In genomic region chr1:46340404-46341221, GRCh38 we compare ENCODE assay signal across 8 cellular contexts. TPM values are rescaled to one million over a fixed set of nuclear protein-coding genes. Genes with fewer than 3 reads are reported as not detected.
DNase-seq lines count a peak whose midpoint lies in the region; ATAC-seq and TF ChIP-seq lines count a peak whose summit lies in the region.

NSUN4 (plus strand) TSS chr1:46340807; CDS start chr1:46340827, 20 bp downstream.

- H3K9ac ChIP-seq in adipocyte (ENCODE audit: low read length) (peak within 1 kb of the TSS; percentile 86), trophoblast cell (ENCODE audit: low read length) (peak within 1 kb of the TSS; percentile 99)

- peaks cover 14% of the 10 kb centered on the region for H3K79me1 ChIP-seq in trophoblast cell (ENCODE audit: low read length)

- TF ChIP-seq CTCF in GM12865 (IDR thresholded peaks at IDR 0.05; ENCODE audit: insufficient read depth, low read depth, low read length, missing control alignments) (peak; percentile 88), cardiac muscle cell (IDR thresholded peaks at IDR 0.05; ENCODE audit: low read depth, low read length) (peak; percentile 79), transverse colon (IDR thresholded peaks at IDR 0.05) (peak; percentile 48 to 83 (median 62))

- WGBS in trophoblast cell (ENCODE audit: extremely low coverage, insufficient coverage, insufficient read length): no CpG with 5 or more reads among the region's 53 CpGs
- WGBS in transverse colon (ENCODE audit: low coverage in 1 of 2), 2 donors: 0 to 1% methylated on average over 5 to 53 of the region's 53 CpGs

- H3K4me1 ChIP-seq in adipocyte (ENCODE audit: control insufficient read depth, insufficient read depth, low read length) (peaks cover 19% of the 10 kb centered on the region), cardiac muscle cell (ENCODE audit: low read depth) (peaks cover 5% of the 10 kb centered on the region), trophoblast cell (ENCODE audit: control insufficient read depth in 1 of 2, insufficient read depth in 2 of 2, low read length in 2 of 2) (peaks cover 10 to 11% of the 10 kb centered on the region in 2 experiments), transverse colon (peaks cover 5 to 18% (median 13%) of the 10 kb centered on the region in 4 donors)

- peak within 1 kb of the TSS; percentile 87 for H4K91ac ChIP-seq in trophoblast cell (ENCODE audit: low read depth, low read length)

- peak within 1 kb of the TSS; percentile 61 for H3K4ac ChIP-seq in trophoblast cell (ENCODE audit: low read depth, low read length)

- peak within 1 kb of the TSS; percentile 88 for H3K14ac ChIP-seq in trophoblast cell (ENCODE audit: low read length)

- intact Hi-C loops in transverse colon (cut with DNase I; ENCODE audit: low total_unique reads): no loop called here

- DNase-seq in GM12865 (ENCODE audit: low read depth) (peak; percentile 95), NCI-H128 (lab: John Stamatoyannopoulos, UW; ENCODE audit: unreplicated experiment) (peak; percentile 88), SW480 (ENCODE audit: low spot score) (peak; percentile 94), adipocyte (ENCODE audit: low read depth) (peak; percentile 98), cardiac muscle cell (ENCODE audit: low read depth in 1 of 2, low spot score in 1 of 2) (peak; percentile 92 to 98), trophoblast cell (peak; percentile 90 to 98), transverse colon (peak; percentile 93)

- in situ Hi-C loops in transverse colon (cut with MboI; ENCODE audit: low pct_ligation_motif_present in 1 of 4, low pct_unique_long_range_greater_than_20kb in 1 of 4, low sequenced_read_pairs in 3 of 4): no loop called here

- peak; percentile 83 for TF ChIP-seq POLR2A in transverse colon (IDR thresholded peaks at IDR 0.05)

- peak within 1 kb of the TSS; percentile 10 for H2AK5ac ChIP-seq in trophoblast cell (ENCODE audit: low read length)

- no peak within 1 kb of the TSS for H3K23ac ChIP-seq in trophoblast cell (ENCODE audit: low read length)

- peak within 1 kb of the TSS; percentile 88 for H3K18ac ChIP-seq in trophoblast cell (ENCODE audit: low read length)

- ATAC-seq in HG02678 (IDR thresholded peaks at IDR 0.05; ENCODE audit: unreplicated experiment): peak; percentile 75

- H4K12ac ChIP-seq in trophoblast cell (ENCODE audit: low read depth, low read length): peak within 1 kb of the TSS; percentile 87

- no peaks in the 10 kb centered on the region for H3K27me3 ChIP-seq in adipocyte (replicated peaks; ENCODE audit: control insufficient read depth, insufficient read depth, low read length)
- H3K27me3 ChIP-seq in cardiac muscle cell: no peaks in the 10 kb centered on the region
- no peaks in the 10 kb centered on the region for H3K27me3 ChIP-seq in trophoblast cell (ENCODE audit: insufficient read depth, low read length)
- H3K27me3 ChIP-seq in transverse colon: no peaks in the 10 kb centered on the region

- no peaks in the 10 kb centered on the region for H3K9me3 ChIP-seq in adipocyte (ENCODE audit: control insufficient read depth, low read length)
- no peaks in the 10 kb centered on the region for H3K9me3 ChIP-seq in cardiac muscle cell (ENCODE audit: low read depth)
- no peaks in the 10 kb centered on the region for H3K9me3 ChIP-seq in trophoblast cell (ENCODE audit: insufficient read depth, low read depth, low read length)
- H3K9me3 ChIP-seq in transverse colon: no peaks in the 10 kb centered on the region

- TF ChIP-seq EP300 in transverse colon (IDR thresholded peaks at IDR 0.05; ENCODE audit: low read depth): peak; percentile 97

- H2BK12ac ChIP-seq in trophoblast cell (ENCODE audit: low read length): peak within 1 kb of the TSS; percentile 50

- H3K4me2 ChIP-seq in trophoblast cell (ENCODE audit: low read length): peak within 1 kb of the TSS; percentile 99

- peaks cover 4% of the 10 kb centered on the region for H3K79me2 ChIP-seq in trophoblast cell (ENCODE audit: control insufficient read depth, insufficient read depth, low read length, poor library complexity)

- peak within 1 kb of the TSS; percentile 85 for H2AFZ ChIP-seq in trophoblast cell (ENCODE audit: insufficient read depth, low read length, poor library complexity)

- H3K4me3 ChIP-seq in GM12865 (ENCODE audit: low read depth, low read length) (peak within 1 kb of the TSS; percentile 87), adipocyte (ENCODE audit: low read length) (peak within 1 kb of the TSS; percentile 82), cardiac muscle cell (peak within 1 kb of the TSS; percentile 72), trophoblast cell (ENCODE audit: low read depth, low read length) (peak within 1 kb of the TSS; percentile 78), transverse colon (peak within 1 kb of the TSS; percentile 43 to 78 (median 60))

- peak within 1 kb of the TSS; percentile 97 for H4K8ac ChIP-seq in trophoblast cell (ENCODE audit: low read depth, low read length)

- peaks cover 20% of the 10 kb centered on the region for H3K36me3 ChIP-seq in adipocyte (ENCODE audit: control insufficient read depth, insufficient read depth, low read length, severe bottlenecking)
- peaks cover 3% of the 10 kb centered on the region for H3K36me3 ChIP-seq in cardiac muscle cell
- peaks cover 20 to 24% of the 10 kb centered on the region in 2 experiments for H3K36me3 ChIP-seq in trophoblast cell (ENCODE audit: control insufficient read depth in 1 of 2, insufficient read depth in 2 of 2, low read length in 2 of 2)
- peaks cover 0 to under 1% (median 0%) of the 10 kb centered on the region in 4 donors for H3K36me3 ChIP-seq in transverse colon

- peak within 1 kb of the TSS; percentile 87 for H3K27ac ChIP-seq in cardiac muscle cell
- peak within 1 kb of the TSS; percentile 96 for H3K27ac ChIP-seq in trophoblast cell (ENCODE audit: low read depth, low read length)
- H3K27ac ChIP-seq in transverse colon: peak within 1 kb of the TSS; percentile 92 to 99 (median 98)

- H2BK5ac ChIP-seq in trophoblast cell (ENCODE audit: low read depth, low read length, poor library complexity): peak within 1 kb of the TSS; percentile 83

- H2BK120ac ChIP-seq in trophoblast cell (ENCODE audit: insufficient read depth, low read length, poor library complexity): peak within 1 kb of the TSS; percentile 54

RNA-seq across cellular contexts. Expression of gene NSUN4, which starts in this region (rescaled TPM):
- total RNA-seq in cardiac muscle cell (9.5 and 10.8 TPM in 2 replicates), transverse colon (10 to 100 TPM in 2 of 4 donors, 1 to 10 TPM in 2; 5.6 to 19.7 (median 12.9) TPM)
- 15.1 and 16.1 TPM in 2 replicates for polyA plus RNA-seq in cardiac muscle cell
- polyA plus RNA-seq in trophoblast cell (2013): 13.0 and 13.8 TPM in 2 replicates

Comparison
In these comparisons a context has a peak if more than half of its experiments do, and no peak if none do; other contexts are left out.
1. Peak in every context shown above with its lines: DNase-seq, ATAC-seq, H3K4me3 ChIP-seq and H3K27ac ChIP-seq.